12 cellular contexts compared by ENCODE assay signal in genomic region chr4:152369903-152370296, GRCh38.
DNase-seq lines count a peak whose midpoint lies in the region; TF ChIP-seq lines count a peak whose summit lies in the region.
"Had no signal": no experiment of that assay in that cellular context is flagged by ENCODE, and none has a peak within 500 bp of the region (broad histone marks: within the 10 kb centered on the region; RNA-seq: fewer than 3 reads in every experiment).

No MANE protein-coding gene starts in this region.

- H3K4me2 ChIP-seq in osteoblast (ENCODE audit: insufficient read depth, low read length) = no peak overlapping the region

- H3K79me2 ChIP-seq in osteoblast (ENCODE audit: insufficient read depth, low read length) = peaks cover 1% of the 10 kb centered on the region

- TF ChIP-seq CTCF in chondrocyte (IDR thresholded peaks at IDR 0.05) = peak; percentile 85
- peak; percentile 54 for TF ChIP-seq CTCF in osteoblast (IDR thresholded peaks at IDR 0.05; ENCODE audit: extremely low read depth, low read depth, low read length)

- no peaks in the 10 kb centered on the region for H3K9me3 ChIP-seq in osteoblast (ENCODE audit: low read depth, low read length)

- H2AFZ ChIP-seq in osteoblast (ENCODE audit: low read length) = no peak overlapping the region

- no peaks in the 10 kb centered on the region for H3K27me3 Mint-ChIP-seq in chondrocyte (ENCODE audit: low read depth)
- H3K27me3 Mint-ChIP-seq: activated T-cell treated with anti-CD3 and anti-CD28 coated beads, Interleukin-2, amount 50 U/mL, for 24 hours had no signal

- no peaks in the 10 kb centered on the region for H4K20me1 ChIP-seq in osteoblast (ENCODE audit: insufficient read depth, low read length)

- H3K36me3 ChIP-seq in osteoblast (ENCODE audit: insufficient read depth, low read length) = no peaks in the 10 kb centered on the region

- no peak overlapping the region for H3K4me3 ChIP-seq in osteoblast (ENCODE audit: insufficient read depth, low read length)

- peaks cover 6% of the 10 kb centered on the region for H3K4me1 Mint-ChIP-seq in chondrocyte (ENCODE audit: low read depth)

- peaks cover 2% of the 10 kb centered on the region for H3K9me3 Mint-ChIP-seq in chondrocyte (ENCODE audit: low read depth)
- H3K9me3 Mint-ChIP-seq: activated T-cell treated with anti-CD3 and anti-CD28 coated beads, Interleukin-2, amount 50 U/mL, for 24 hours had no signal

- H3K27me3 ChIP-seq in osteoblast (ENCODE audit: insufficient read depth, low read length) = no peaks in the 10 kb centered on the region

- no peak overlapping the region for H3K4me3 Mint-ChIP-seq in chondrocyte (ENCODE audit: unreplicated experiment)
- H3K4me3 Mint-ChIP-seq: activated T-cell treated with anti-CD3 and anti-CD28 coated beads, Interleukin-2, amount 50 U/mL, for 24 hours had no signal

- DNase-seq in DMS53 treated with DMSO at 0.1 percent for 48 hours (lab: John Stamatoyannopoulos, UW; ENCODE audit: unreplicated experiment) = peak; percentile 6
- peak; percentile 11 for DNase-seq in NAMALWA (ENCODE audit: low spot score)
- DNase-seq in chondrocyte (ENCODE audit: low spot score) = no peak
- no peak for DNase-seq in osteoblast (ENCODE audit: insufficient read length, low spot score, missing footprints)
- DNase-seq in NCI-H2029 (lab: John Stamatoyannopoulos, UW) = no peak
- no peak for DNase-seq in NCI-H2081 treated with DMSO at 0.1 percent for 48 hours (lab: John Stamatoyannopoulos, UW)
- DNase-seq in NCI-H146 treated with DMSO at 0.1 percent for 48 hours (lab: John Stamatoyannopoulos, UW; ENCODE audit: unreplicated experiment) = no peak
- DNase-seq in HuH-7.5 (ENCODE audit: low spot score) = no peak
- DNase-seq: activated T-cell treated with anti-CD3 and anti-CD28 coated beads, Interleukin-2, amount 50 U/mL, for 24 hours; effector memory CD4-positive, alpha-beta T cell; islet precursor cell; T-helper 1 cell had no signal

- no peak overlapping the region for H3K27ac Mint-ChIP-seq in chondrocyte (ENCODE audit: unreplicated experiment)
- H3K27ac Mint-ChIP-seq: activated T-cell treated with anti-CD3 and anti-CD28 coated beads, Interleukin-2, amount 50 U/mL, for 24 hours had no signal

- H3K4me1 ChIP-seq in osteoblast (ENCODE audit: insufficient read depth, low read length) = peaks cover 5% of the 10 kb centered on the region

- peaks cover 4% of the 10 kb centered on the region for H3K36me3 Mint-ChIP-seq in chondrocyte (ENCODE audit: low read depth)

- H3K27ac ChIP-seq in osteoblast (ENCODE audit: low read depth, low read length) = no peak overlapping the region

Comparison
In these comparisons a context has a peak if more than half of its experiments do, and no peak if none do; other contexts are left out.
1. DNase-seq: peak in DMS53 treated with DMSO at 0.1 percent for 48 hours (single experiment) and NAMALWA (single experiment); none in chondrocyte (single experiment), osteoblast (single experiment), NCI-H2029 (single experiment), NCI-H2081 treated with DMSO at 0.1 percent for 48 hours (single experiment), NCI-H146 treated with DMSO at 0.1 percent for 48 hours (single experiment) and HuH-7.5 (single experiment).